ENCODE assay signal across 20 cellular contexts in genomic region chr10:113086282-113086681, GRCh38.
DNase-seq lines count a peak whose midpoint lies in the region; ATAC-seq and TF ChIP-seq lines count a peak whose summit lies in the region.
"Had no signal": no experiment of that assay in that cellular context is flagged by ENCODE, and none has a peak within 500 bp of the region (broad histone marks: within the 10 kb centered on the region; RNA-seq: fewer than 3 reads in every experiment).

No MANE protein-coding gene starts in this region.

- POLR2A ChIA-PET in WTC11 (lab: Charles Lee) = no interaction called here

- H3K36me3 Mint-ChIP-seq in WTC11 = peaks cover 10% of the 10 kb centered on the region
- peaks cover 17% of the 10 kb centered on the region for H3K36me3 Mint-ChIP-seq in type B pancreatic cell

- H3K4me3 Mint-ChIP-seq in WTC11 (no peak overlapping the region), type B pancreatic cell (no peak overlapping the region)
- H3K4me3 Mint-ChIP-seq: activated naive CD8-positive, alpha-beta T cell treated with anti-CD3 and anti-CD28 coated beads, Interleukin-2, amount 50 U/mL, for 24 hours had no signal

- CTCF ChIA-PET in WTC11 (lab: Charles Lee) = no interaction called here

- ATAC-seq in WTC11 (no peak), HG03135 (IDR thresholded peaks at IDR 0.05; ENCODE audit: unreplicated experiment) (no peak)
- ATAC-seq: activated naive CD8-positive, alpha-beta T cell treated with anti-CD3 and anti-CD28 coated beads, Interleukin-2, amount 50 U/mL, for 24 hours had no signal

- no peak overlapping the region for H3K27ac ChIP-seq in caudate nucleus (ENCODE audit: low read depth, low read length)
- H3K27ac ChIP-seq: ovary had no signal

- peak; percentile 31 for DNase-seq in HT1080 (ENCODE audit: low read depth)
- DNase-seq in WTC11 (ENCODE audit: low spot score) = no peak
- peak; percentile 20 for DNase-seq in mesenteric fat pad (ENCODE audit: low spot score)
- no peak for DNase-seq in type B pancreatic cell (ENCODE audit: extremely low spot score, unreplicated experiment)
- no peak for DNase-seq in caudate nucleus (lab: John Stamatoyannopoulos, UW)
- no peak for DNase-seq in SIG-M5 (lab: John Stamatoyannopoulos, UW)
- DNase-seq: activated CD4-positive, CD25-positive, alpha-beta regulatory T cell; activated naive CD8-positive, alpha-beta T cell treated with anti-CD3 and anti-CD28 coated beads, Interleukin-2, amount 50 U/mL, for 24 hours; central memory CD4-positive, alpha-beta T cell; effector memory CD4-positive, alpha-beta T cell; GOT3; left cardiac atrium; MM.1S; NCI-H187; NCI-H446; NK-92 treated with Interleukin-12 subunit alpha and Interleukin-12 subunit beta, amount 100 ng/mL, for 24 hours; ovary; SHP77; T-helper 2 cell had no signal

- H3K27ac Mint-ChIP-seq in WTC11 = peak overlapping the region; percentile 12
- H3K27ac Mint-ChIP-seq in type B pancreatic cell = peak overlapping the region; percentile 74
- H3K27ac Mint-ChIP-seq: activated naive CD8-positive, alpha-beta T cell treated with anti-CD3 and anti-CD28 coated beads, Interleukin-2, amount 50 U/mL, for 24 hours had no signal

- TF ChIP-seq CTCF in WTC11 (IDR thresholded peaks at IDR 0.05) (no peak), type B pancreatic cell (conservative IDR thresholded peaks at IDR 0.05) (no peak)

- peaks cover 64% of the 10 kb centered on the region for H3K4me1 Mint-ChIP-seq in WTC11
- H3K4me1 Mint-ChIP-seq in type B pancreatic cell (ENCODE audit: unreplicated experiment) = peaks cover 25% of the 10 kb centered on the region

- no peaks in the 10 kb centered on the region for H3K27me3 Mint-ChIP-seq in WTC11 (ENCODE audit: low read depth)
- H3K27me3 Mint-ChIP-seq in type B pancreatic cell = no peaks in the 10 kb centered on the region
- H3K27me3 Mint-ChIP-seq: activated naive CD8-positive, alpha-beta T cell treated with anti-CD3 and anti-CD28 coated beads, Interleukin-2, amount 50 U/mL, for 24 hours had no signal

- H3K9me3 Mint-ChIP-seq in WTC11 (no peaks in the 10 kb centered on the region), type B pancreatic cell (no peaks in the 10 kb centered on the region)
- H3K9me3 Mint-ChIP-seq: activated naive CD8-positive, alpha-beta T cell treated with anti-CD3 and anti-CD28 coated beads, Interleukin-2, amount 50 U/mL, for 24 hours had no signal

TF ChIP-seq in WTC11, 78 proteins besides CTCF, POLR2A, EP300 and RAD21:
- TF ChIP-seq ZNF138 (CRISPR knock-in tag; conservative IDR thresholded peaks at IDR 0.05) (no peak), RELA (CRISPR knock-in tag; IDR thresholded peaks at IDR 0.05; ENCODE audit: borderline replicate concordance) (no peak), STAT6 (CRISPR knock-in tag; conservative IDR thresholded peaks at IDR 0.05; ENCODE audit: low read depth) (no peak)
- TF ChIP-seq, protein P1, sequence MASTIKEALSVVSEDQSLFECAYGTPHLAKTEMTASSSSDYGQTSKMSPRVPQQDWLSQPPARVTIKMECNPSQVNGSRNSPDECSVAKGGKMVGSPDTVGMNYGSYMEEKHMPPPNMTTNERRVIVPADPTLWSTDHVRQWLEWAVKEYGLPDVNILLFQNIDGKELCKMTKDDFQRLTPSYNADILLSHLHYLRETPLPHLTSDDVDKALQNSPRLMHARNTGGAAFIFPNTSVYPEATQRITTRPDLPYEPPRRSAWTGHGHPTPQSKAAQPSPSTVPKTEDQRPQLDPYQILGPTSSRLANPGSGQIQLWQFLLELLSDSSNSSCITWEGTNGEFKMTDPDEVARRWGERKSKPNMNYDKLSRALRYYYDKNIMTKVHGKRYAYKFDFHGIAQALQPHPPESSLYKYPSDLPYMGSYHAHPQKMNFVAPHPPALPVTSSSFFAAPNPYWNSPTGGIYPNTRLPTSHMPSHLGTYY (CRISPR knock-in tag; IDR thresholded peaks at IDR 0.05) = no peak
- TF ChIP-seq, protein P2, sequence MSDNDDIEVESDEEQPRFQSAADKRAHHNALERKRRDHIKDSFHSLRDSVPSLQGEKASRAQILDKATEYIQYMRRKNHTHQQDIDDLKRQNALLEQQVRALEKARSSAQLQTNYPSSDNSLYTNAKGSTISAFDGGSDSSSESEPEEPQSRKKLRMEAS (CRISPR knock-in tag; IDR thresholded peaks at IDR 0.05) = no peak
- TF ChIP-seq, protein P3, sequence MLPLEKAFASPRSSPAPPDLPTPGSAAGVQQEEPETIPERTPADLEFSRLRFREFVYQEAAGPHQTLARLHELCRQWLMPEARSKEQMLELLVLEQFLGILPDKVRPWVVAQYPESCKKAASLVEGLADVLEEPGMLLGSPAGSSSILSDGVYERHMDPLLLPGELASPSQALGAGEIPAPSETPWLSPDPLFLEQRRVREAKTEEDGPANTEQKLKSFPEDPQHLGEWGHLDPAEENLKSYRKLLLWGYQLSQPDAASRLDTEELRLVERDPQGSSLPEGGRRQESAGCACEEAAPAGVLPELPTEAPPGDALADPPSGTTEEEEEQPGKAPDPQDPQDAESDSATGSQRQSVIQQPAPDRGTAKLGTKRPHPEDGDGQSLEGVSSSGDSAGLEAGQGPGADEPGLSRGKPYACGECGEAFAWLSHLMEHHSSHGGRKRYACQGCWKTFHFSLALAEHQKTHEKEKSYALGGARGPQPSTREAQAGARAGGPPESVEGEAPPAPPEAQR (CRISPR knock-in tag; IDR thresholded peaks at IDR 0.05) = no peak
TF ChIP-seq in WTC11: peak in this region for 0.

Comparison
In these comparisons a context has a peak if more than half of its experiments do, and no peak if none do; other contexts are left out.
1. DNase-seq: peak in HT1080 (single experiment) and mesenteric fat pad (single experiment); none in WTC11 (single experiment), type B pancreatic cell (single experiment), caudate nucleus (0 of 61) and SIG-M5 (single experiment).